Comparison of ENCODE assay signal across 8 cellular contexts in the genomic region with DNA sequence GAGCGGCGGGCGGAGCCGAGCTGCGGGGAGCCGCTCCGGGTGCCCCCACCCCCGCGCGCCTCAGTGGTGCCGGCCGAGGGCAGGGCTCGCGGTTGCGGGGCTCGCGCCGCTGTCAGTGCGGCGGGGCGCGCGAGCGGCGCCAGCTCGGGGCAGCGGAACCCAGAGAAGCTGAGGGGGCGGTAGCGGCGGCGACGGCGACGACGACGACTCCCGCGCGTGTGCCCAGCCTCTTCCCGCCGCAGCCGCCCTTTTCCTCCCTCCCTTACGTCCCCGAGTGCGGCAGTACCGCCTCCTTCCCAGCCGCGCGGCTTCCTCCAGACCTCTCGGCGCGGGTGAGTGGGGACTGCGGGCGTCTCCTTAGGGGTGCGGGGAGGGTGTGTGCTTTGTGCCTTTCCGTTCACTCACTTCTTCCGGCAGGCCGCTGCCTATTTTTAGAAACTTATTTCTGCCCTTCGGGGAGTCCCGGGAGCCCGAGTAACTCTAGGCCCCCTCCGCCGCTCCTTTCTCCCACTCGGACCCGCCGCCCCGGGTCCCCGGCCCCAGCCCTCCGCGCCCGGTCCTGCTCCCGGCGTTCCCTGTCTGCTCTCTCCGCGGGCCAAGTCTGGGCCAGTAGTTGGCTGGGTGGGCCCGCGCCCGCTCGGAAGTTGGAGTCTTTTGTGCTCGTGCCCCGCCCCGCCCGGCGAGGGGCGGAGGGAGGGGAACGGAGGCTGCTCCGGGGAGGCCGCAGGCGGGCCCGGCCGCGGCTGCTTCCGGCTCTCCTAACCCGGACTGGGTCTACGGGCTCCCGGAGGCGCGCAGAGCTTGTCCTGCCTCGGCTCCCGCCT. TPM values are rescaled to one million over a fixed set of nuclear protein-coding genes. Genes with fewer than 3 reads are reported as not detected.
DNase-seq lines count a peak whose midpoint lies in the region; ATAC-seq and TF ChIP-seq lines count a peak whose summit lies in the region.

A gene (plus strand): TSS at position 112 of the 824 bp plus-strand sequence. CDS start 78,164 bp downstream, outside the sequence.

- H3K27me3 Mint-ChIP-seq in activated naive CD4-positive, alpha-beta T cell treated with anti-CD3 and anti-CD28 coated beads, Interleukin-2, amount 10 ng/mL, durations not matched to agents 7 days and 5 days, result no peaks in the 10 kb centered on the region
- no peaks in the 10 kb centered on the region for H3K27me3 Mint-ChIP-seq in osteocyte (ENCODE audit: unreplicated experiment)

- in situ Hi-C loops in G401 (cut with HindIII; ENCODE audit: low sequenced_read_pairs), result no loop called here

- DNase-seq in G401 (ENCODE audit: low spot score) (peak; percentile 64), H7 (peak; percentile 92), M059J (ENCODE audit: low read depth) (peak; percentile 89), SK-N-MC (ENCODE audit: low read depth, low spot score) (no peak), glomerular endothelial cell (ENCODE audit: extremely low read depth, low read depth, low spot score) (no peak), osteocyte (ENCODE audit: extremely low spot score, unreplicated experiment) (peak; percentile 94), thoracic aorta (ENCODE audit: low spot score) (peak; percentile 50)
- peak; percentile 89 for DNase-seq in activated naive CD4-positive, alpha-beta T cell treated with anti-CD3 and anti-CD28 coated beads, Interleukin-2, amount 10 ng/mL, durations not matched to agents 7 days and 5 days

- H3K27ac ChIP-seq in SK-N-MC (peak within 1 kb of the TSS; percentile 96), thoracic aorta (peak within 1 kb of the TSS; percentile 97 to 98)

- no peaks in the 10 kb centered on the region for H3K9me3 ChIP-seq in SK-N-MC (ENCODE audit: low read depth, low read length)
- H3K9me3 ChIP-seq in thoracic aorta, result no peaks in the 10 kb centered on the region

- peak; percentile 46 for ATAC-seq in thoracic aorta (ENCODE audit: insufficient number of reproducible peaks, low FRiP score, low read depth)

- H3K4me1 Mint-ChIP-seq in activated naive CD4-positive, alpha-beta T cell treated with anti-CD3 and anti-CD28 coated beads, Interleukin-2, amount 10 ng/mL, durations not matched to agents 7 days and 5 days, result peaks cover 63% of the 10 kb centered on the region
- H3K4me1 Mint-ChIP-seq in osteocyte (ENCODE audit: unreplicated experiment), result peaks cover 42% of the 10 kb centered on the region

- peak within 1 kb of the TSS; percentile 99 for H3K27ac Mint-ChIP-seq in activated naive CD4-positive, alpha-beta T cell treated with anti-CD3 and anti-CD28 coated beads, Interleukin-2, amount 10 ng/mL, durations not matched to agents 7 days and 5 days
- H3K27ac Mint-ChIP-seq in osteocyte (ENCODE audit: unreplicated experiment), result peak within 1 kb of the TSS; percentile 98

- H3K27me3 ChIP-seq in H7 (ENCODE audit: control insufficient read depth, insufficient read depth, low read length) (no peaks in the 10 kb centered on the region), thoracic aorta (replicated peaks; ENCODE audit: insufficient read depth) (no peaks in the 10 kb centered on the region)

- peaks cover 36% of the 10 kb centered on the region for H3K36me3 Mint-ChIP-seq in activated naive CD4-positive, alpha-beta T cell treated with anti-CD3 and anti-CD28 coated beads, Interleukin-2, amount 10 ng/mL, durations not matched to agents 7 days and 5 days
- H3K36me3 Mint-ChIP-seq in osteocyte (ENCODE audit: unreplicated experiment), result peaks cover 3% of the 10 kb centered on the region

- H3K9me3 Mint-ChIP-seq in activated naive CD4-positive, alpha-beta T cell treated with anti-CD3 and anti-CD28 coated beads, Interleukin-2, amount 10 ng/mL, durations not matched to agents 7 days and 5 days, result no peaks in the 10 kb centered on the region
- H3K9me3 Mint-ChIP-seq in osteocyte (ENCODE audit: unreplicated experiment), result no peaks in the 10 kb centered on the region

- peaks cover 32 to 56% of the 10 kb centered on the region in 2 donors for H3K4me1 ChIP-seq in thoracic aorta (ENCODE audit: control insufficient read depth in 1 of 2, low read depth in 2 of 2)

- no peaks in the 10 kb centered on the region for H3K36me3 ChIP-seq in H7 (replicated peaks; ENCODE audit: control insufficient read depth, insufficient read depth, low read length)
- no peaks in the 10 kb centered on the region for H3K36me3 ChIP-seq in SK-N-MC (ENCODE audit: insufficient read depth, low read length)
- no peaks in the 10 kb centered on the region for H3K36me3 ChIP-seq in thoracic aorta

- H3K4me3 ChIP-seq in H7 (ENCODE audit: insufficient read depth, low read depth, low read length), result peak within 1 kb of the TSS; percentile 94
- H3K4me3 ChIP-seq in SK-N-MC, result peak within 1 kb of the TSS; percentile 86
- H3K4me3 ChIP-seq in thoracic aorta, result peak within 1 kb of the TSS; percentile 96

- H3K9ac ChIP-seq in SK-N-MC (ENCODE audit: insufficient read length), result peak within 1 kb of the TSS; percentile 96

- CTCF ChIA-PET in activated naive CD4-positive, alpha-beta T cell treated with anti-CD3 and anti-CD28 coated beads, Interleukin-2, amount 10 ng/mL, durations not matched to agents 7 days and 5 days (lab: Charles Lee), result interaction anchor here (0.8 kb wide), 1 partner anchor 202 kb away, joined by 4 read pairs; no protein-coding TSS in a partner anchor

- TF ChIP-seq CTCF in osteocyte (IDR thresholded peaks at IDR 0.05), result no peak
- no peak for TF ChIP-seq CTCF in thoracic aorta (IDR thresholded peaks at IDR 0.05)

- peak within 1 kb of the TSS; percentile 89 for H3K4me3 Mint-ChIP-seq in activated naive CD4-positive, alpha-beta T cell treated with anti-CD3 and anti-CD28 coated beads, Interleukin-2, amount 10 ng/mL, durations not matched to agents 7 days and 5 days
- H3K4me3 Mint-ChIP-seq in osteocyte (ENCODE audit: unreplicated experiment), result peak within 1 kb of the TSS; percentile 97

RNA-seq across cellular contexts. Expression of the gene that starts here (rescaled TPM):
- 195 and 218 TPM in 2 replicates for total RNA-seq in G401 (2014; rRNA removed; shearing (Covaris generic))
- 147 and 164 TPM in 2 replicates for total RNA-seq in H7 (2014; rRNA removed; shearing (Covaris generic))
- 183 and 230 TPM in 2 replicates for total RNA-seq in M059J (2014; rRNA removed; shearing (Covaris generic))
- 166 and 170 TPM in 2 replicates for total RNA-seq in glomerular endothelial cell
- 132 and 134 TPM in 2 replicates for total RNA-seq in osteocyte
- total RNA-seq in thoracic aorta, result 100 to 1,000 TPM; 104 to 166 TPM

Comparison
In these comparisons a context has a peak if more than half of its experiments do, and no peak if none do; other contexts are left out.
1. DNase-seq: peak in G401 (single experiment), H7 (single experiment), M059J (single experiment), activated naive CD4-positive, alpha-beta T cell treated with anti-CD3 and anti-CD28 coated beads, Interleukin-2, amount 10 ng/mL, durations not matched to agents 7 days and 5 days (single experiment), osteocyte (single experiment) and thoracic aorta (single experiment); none in SK-N-MC (single experiment) and glomerular endothelial cell (single experiment).
2. Peak in every context shown above with its lines, with median percentiles within 50 percentile points of each other: H3K4me3 ChIP-seq.